In genomic region chr7:142445019-142445686, GRCh38 we compare ENCODE assay signal across 10 cellular contexts.
DNase-seq lines count a peak whose midpoint lies in the region; ATAC-seq and TF ChIP-seq lines count a peak whose summit lies in the region.
"Had no signal": no experiment of that assay in that cellular context is flagged by ENCODE, and none has a peak within 500 bp of the region (broad histone marks: within the 10 kb centered on the region; RNA-seq: fewer than 3 reads in every experiment).

No MANE protein-coding gene starts in this region.

- CTCF ChIA-PET in Caco-2 (lab: Charles Lee) = interaction anchor here (1.0 kb wide), 1 partner anchor 91 kb away, joined by 3 read pairs; no protein-coding TSS in a partner anchor

- no peak for TF ChIP-seq POLR2A in gastrocnemius medialis (IDR thresholded peaks at IDR 0.05)

- H3K36me3 Mint-ChIP-seq in Caco-2 (ENCODE audit: insufficient read depth, unreplicated experiment) = no peaks in the 10 kb centered on the region
- H3K36me3 Mint-ChIP-seq in activated T-cell treated with anti-CD3 and anti-CD28 coated beads, Interleukin-2, amount 50 U/mL, for 24 hours (ENCODE audit: low read depth) = no peaks in the 10 kb centered on the region

- no peak overlapping the region for H3K27ac Mint-ChIP-seq in Caco-2 (ENCODE audit: unreplicated experiment)
- H3K27ac Mint-ChIP-seq in activated T-cell treated with anti-CD3 and anti-CD28 coated beads, Interleukin-2, amount 50 U/mL, for 24 hours = peak overlapping the region; percentile 20

- H3K27me3 Mint-ChIP-seq in Caco-2 (ENCODE audit: insufficient read depth, unreplicated experiment) = peaks cover 9% of the 10 kb centered on the region
- no peaks in the 10 kb centered on the region for H3K27me3 Mint-ChIP-seq in activated T-cell treated with anti-CD3 and anti-CD28 coated beads, Interleukin-2, amount 50 U/mL, for 24 hours

- no peaks in the 10 kb centered on the region for H3K27me3 ChIP-seq in Caco-2 (replicated peaks; ENCODE audit: control insufficient read depth, insufficient read depth, low read length)
- no peaks in the 10 kb centered on the region for H3K27me3 ChIP-seq in gastrocnemius medialis

- peak; percentile 38 for TF ChIP-seq RAD21 in Ishikawa (IDR thresholded peaks at IDR 0.05; ENCODE audit: low read depth)

- no peak overlapping the region for H3K4me3 Mint-ChIP-seq in Caco-2 (ENCODE audit: unreplicated experiment)
- no peak overlapping the region for H3K4me3 Mint-ChIP-seq in activated T-cell treated with anti-CD3 and anti-CD28 coated beads, Interleukin-2, amount 50 U/mL, for 24 hours

- peaks cover 10% of the 10 kb centered on the region; the same call in 1 of the 2 replicates for H3K4me1 ChIP-seq in Caco-2
- H3K4me1 ChIP-seq in gastrocnemius medialis = no peaks in the 10 kb centered on the region

- H3K4me1 Mint-ChIP-seq in Caco-2 (ENCODE audit: low read depth, unreplicated experiment) = peaks cover 10% of the 10 kb centered on the region
- H3K4me1 Mint-ChIP-seq in activated T-cell treated with anti-CD3 and anti-CD28 coated beads, Interleukin-2, amount 50 U/mL, for 24 hours (ENCODE audit: low read depth) = peaks cover 34% of the 10 kb centered on the region

- no peak overlapping the region for H3K27ac ChIP-seq in gastrocnemius medialis
- H3K27ac ChIP-seq: epithelial cell of prostate had no signal

- H3K9me3 Mint-ChIP-seq in Caco-2 (ENCODE audit: unreplicated experiment) = no peaks in the 10 kb centered on the region
- H3K9me3 Mint-ChIP-seq in activated T-cell treated with anti-CD3 and anti-CD28 coated beads, Interleukin-2, amount 50 U/mL, for 24 hours = no peaks in the 10 kb centered on the region

- H3K36me3 ChIP-seq in Caco-2 (ENCODE audit: control insufficient read depth, insufficient read depth, low read length) (no peaks in the 10 kb centered on the region), gastrocnemius medialis (no peaks in the 10 kb centered on the region)

- in situ Hi-C loops in gastrocnemius medialis (cut with MboI; ENCODE audit: low sequenced_read_pairs in 4 of 4) = no loop called here

- H3K9me3 ChIP-seq in Caco-2 (no peaks in the 10 kb centered on the region), gastrocnemius medialis (no peaks in the 10 kb centered on the region)

- BruUV-seq in Caco-2 (replicated peaks; lab: Mats Ljungman, UMichigan) = no TSS peak

- POLR2A ChIA-PET in Caco-2 (lab: Charles Lee) = no interaction called here

- no peak for DNase-seq in Caco-2
- no peak for DNase-seq in activated T-cell treated with anti-CD3 and anti-CD28 coated beads, Interleukin-2, amount 50 U/mL, for 24 hours
- DNase-seq in islet precursor cell = peak; percentile 74
- DNase-seq in AG08395 (ENCODE audit: low spot score) = no peak
- DNase-seq in nucleus accumbens (lab: John Stamatoyannopoulos, UW) = no peak
- DNase-seq in gastrocnemius medialis = no peak
- DNase-seq: NCI-H2081 treated with DMSO at 0.1 percent for 48 hours had no signal

- intact Hi-C loops in Caco-2 (cut with micrococcal nuclease; ENCODE audit: unreplicated experiment) (no loop called here), gastrocnemius medialis (cut with DNase I; ENCODE audit: low total_unique reads) (no loop called here)

- ATAC-seq in HG02763 (IDR thresholded peaks at IDR 0.05; ENCODE audit: unreplicated experiment) = no peak
- no peak for ATAC-seq in gastrocnemius medialis

- no peak overlapping the region for H3K4me3 ChIP-seq in Caco-2 (ENCODE audit: low read depth, low read length)
- no peak overlapping the region for H3K4me3 ChIP-seq in gastrocnemius medialis

- peak; percentile 19 for TF ChIP-seq CTCF in Caco-2 (IDR thresholded peaks at IDR 0.05; ENCODE audit: insufficient read depth in 1 of 2, low read depth in 1 of 2, low read length in 1 of 2, severe bottlenecking in 1 of 2, unreplicated experiment in 1 of 2)
- no peak for TF ChIP-seq CTCF in gastrocnemius medialis (IDR thresholded peaks at IDR 0.05 in 4 of 5, conservative IDR thresholded peaks at IDR 0.05 in 1 of 5)

- no peak for TF ChIP-seq EP300 in Ishikawa (IDR thresholded peaks at IDR 0.05; ENCODE audit: borderline replicate concordance)

TF ChIP-seq in Ishikawa, 13 proteins besides CTCF, POLR2A, EP300 and RAD21:
- TF ChIP-seq TCF12 (IDR thresholded peaks at IDR 0.05; ENCODE audit: low read depth) (no peak), TAF1 (IDR thresholded peaks at IDR 0.05; ENCODE audit: low read depth) (no peak), YY1 (IDR thresholded peaks at IDR 0.05; ENCODE audit: low read depth) (no peak), EGR1 (IDR thresholded peaks at IDR 0.05) (no peak), CEBPB (IDR thresholded peaks at IDR 0.05) (no peak), USF1 (IDR thresholded peaks at IDR 0.05) (no peak), REST (IDR thresholded peaks at IDR 0.05; ENCODE audit: low read depth) (no peak), TEAD4 (IDR thresholded peaks at IDR 0.05) (no peak), CREB1 (IDR thresholded peaks at IDR 0.05; ENCODE audit: low read depth) (no peak), MAX (IDR thresholded peaks at IDR 0.05) (no peak), ZBTB7A (IDR thresholded peaks at IDR 0.05; ENCODE audit: low read depth) (no peak), NFIC (IDR thresholded peaks at IDR 0.05) (no peak), FOXM1 (IDR thresholded peaks at IDR 0.05; ENCODE audit: borderline replicate concordance, low read depth) (no peak)

Comparison
In these comparisons a context has a peak if more than half of its experiments do, and no peak if none do; other contexts are left out.
1. CTCF ChIP-seq: peak in Caco-2 (2 of 2); none in gastrocnemius medialis (0 of 5).